15 cellular contexts compared by ENCODE assay signal in the genomic region with DNA sequence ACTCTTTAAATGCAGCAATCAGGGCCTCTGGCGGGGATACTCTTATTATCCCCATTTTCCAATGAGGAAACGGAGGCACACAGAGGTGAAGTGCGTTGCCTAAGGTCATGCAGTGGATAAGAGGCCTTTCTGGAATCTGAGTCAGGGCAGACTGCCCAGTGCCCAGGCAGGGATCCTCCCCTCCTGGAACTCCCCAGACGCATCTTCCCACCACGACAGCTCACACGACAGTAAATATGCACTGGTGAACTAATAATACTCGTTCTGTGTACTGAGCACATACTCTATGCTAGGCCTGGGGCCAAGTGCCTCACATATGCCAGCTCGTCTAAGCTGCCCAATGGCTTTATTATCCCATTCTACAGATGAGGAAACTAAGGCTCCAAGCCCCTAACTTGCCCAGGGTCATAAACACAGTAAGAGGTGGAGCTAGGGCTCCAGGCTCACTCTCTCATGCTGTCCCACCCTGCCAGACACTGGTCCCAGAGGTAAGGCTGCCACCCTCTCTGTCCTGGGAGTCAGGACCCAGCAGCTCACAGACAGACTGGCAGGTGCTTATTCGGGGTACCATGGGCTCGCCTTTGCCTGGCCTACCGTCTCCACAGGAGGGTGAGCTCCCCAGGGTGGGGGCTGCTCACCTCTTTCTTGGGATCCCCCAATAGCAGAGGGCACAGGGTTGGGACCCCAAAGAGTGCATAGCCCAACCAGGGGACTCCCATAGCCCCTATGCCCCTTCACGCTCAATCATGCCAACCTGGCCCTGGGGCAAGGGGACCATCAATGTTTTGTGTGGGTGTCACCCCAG. TPM values are rescaled to one million over a fixed set of nuclear protein-coding genes. Genes with fewer than 3 reads are reported as not detected.
DNase-seq lines count a peak whose midpoint lies in the region; ATAC-seq and TF ChIP-seq lines count a peak whose summit lies in the region.
"Had no signal": no experiment of that assay in that cellular context is flagged by ENCODE, and none has a peak within 500 bp of the region (broad histone marks: within the 10 kb centered on the region; RNA-seq: fewer than 3 reads in every experiment).

No MANE protein-coding gene starts in this region.

- POLR2A ChIA-PET in activated CD4-positive, alpha-beta T cell treated with anti-CD3 and anti-CD28 coated beads for 36 hours (lab: Charles Lee): interaction anchor here (0.5 to 4.2 kb wide), 4 partner anchors 9 to 931 kb away, joined by 3 to 49 read pairs (median 6); no protein-coding TSS in a partner anchor

- no peaks in the 10 kb centered on the region for H3K36me3 ChIP-seq in osteoblast (ENCODE audit: insufficient read depth, low read length)
- H3K36me3 ChIP-seq: left ventricle myocardium inferior, sigmoid colon had no signal

- no peak overlapping the region for H3K4me3 ChIP-seq in LNCaP clone FGC (ENCODE audit: low read depth, low read length)
- H3K4me3 ChIP-seq in osteoblast (ENCODE audit: insufficient read depth, low read length): no peak overlapping the region
- H3K4me3 ChIP-seq: A549, left ventricle myocardium inferior, sigmoid colon had no signal

- H3K4me1 Mint-ChIP-seq in activated CD4-positive, alpha-beta T cell treated with anti-CD3 and anti-CD28 coated beads for 36 hours: peaks cover 58% of the 10 kb centered on the region
- peaks cover 68% of the 10 kb centered on the region for H3K4me1 Mint-ChIP-seq in activated naive CD8-positive, alpha-beta T cell treated with anti-CD3 and anti-CD28 coated beads, Interleukin-2, amount 50 U/mL, for 24 hours

- peaks cover 12% of the 10 kb centered on the region for H3K27me3 ChIP-seq in osteoblast (ENCODE audit: insufficient read depth, low read length)

- no peak overlapping the region for H3K27ac ChIP-seq in osteoblast (ENCODE audit: low read depth, low read length)
- H3K27ac ChIP-seq: KMS-11, left ventricle myocardium inferior, sigmoid colon had no signal

- H3K4me2 ChIP-seq in osteoblast (ENCODE audit: insufficient read depth, low read length): no peak overlapping the region
- H3K4me2 ChIP-seq: A549, KMS-11 had no signal

- H4K20me1 ChIP-seq in osteoblast (ENCODE audit: insufficient read depth, low read length): no peaks in the 10 kb centered on the region

- peak overlapping the region; percentile 84 for H3K4me3 Mint-ChIP-seq in activated CD4-positive, alpha-beta T cell treated with anti-CD3 and anti-CD28 coated beads for 36 hours
- H3K4me3 Mint-ChIP-seq in activated naive CD8-positive, alpha-beta T cell treated with anti-CD3 and anti-CD28 coated beads, Interleukin-2, amount 50 U/mL, for 24 hours: peak overlapping the region; percentile 82
- H3K4me3 Mint-ChIP-seq: brain had no signal

- H2AFZ ChIP-seq in osteoblast (ENCODE audit: low read length): no peak overlapping the region

- ATAC-seq in activated CD4-positive, alpha-beta T cell treated with anti-CD3 and anti-CD28 coated beads for 36 hours: peak; percentile 1
- ATAC-seq in activated naive CD8-positive, alpha-beta T cell treated with anti-CD3 and anti-CD28 coated beads, Interleukin-2, amount 50 U/mL, for 24 hours: peak; percentile 4
- ATAC-seq in HG02571 (IDR thresholded peaks at IDR 0.05; ENCODE audit: unreplicated experiment): no peak
- no peak for ATAC-seq in GM21737 (IDR thresholded peaks at IDR 0.05; ENCODE audit: unreplicated experiment)
- no peak for ATAC-seq in HG02588 (IDR thresholded peaks at IDR 0.05; ENCODE audit: unreplicated experiment)

- DNase-seq in activated CD4-positive, alpha-beta T cell treated with anti-CD3 and anti-CD28 coated beads for 36 hours: peak; percentile 39
- no peak for DNase-seq in activated CD4-positive, alpha-beta T cell treated with anti-CD3 and anti-CD28 coated beads, Interleukin-2, amount 50 U/mL, for 1 hour
- DNase-seq in LNCaP clone FGC (ENCODE audit: low read depth) (peak; percentile 53), osteoblast (ENCODE audit: insufficient read length, low spot score, missing footprints) (peak; percentile 60)
- DNase-seq in activated naive CD8-positive, alpha-beta T cell treated with anti-CD3 and anti-CD28 coated beads, Interleukin-2, amount 50 U/mL, for 24 hours: peak; percentile 37
- DNase-seq: left ventricle myocardium inferior, NCI-H1436 treated with DMSO at 0.1 percent for 48 hours, NCI-H446 treated with DMSO at 0.1 percent for 48 hours, sigmoid colon had no signal

- CTCF ChIA-PET in activated CD4-positive, alpha-beta T cell treated with anti-CD3 and anti-CD28 coated beads for 36 hours (lab: Charles Lee): interaction anchor here (1.0 to 5.3 kb wide), 8 partner anchors 8 to 71 kb away, joined by 3 to 43 read pairs (median 6); no protein-coding TSS in a partner anchor

- no peaks in the 10 kb centered on the region for H3K9me3 ChIP-seq in osteoblast (ENCODE audit: low read depth, low read length)
- H3K9me3 ChIP-seq: A549, sigmoid colon had no signal

- no peaks in the 10 kb centered on the region for H3K27me3 Mint-ChIP-seq in activated CD4-positive, alpha-beta T cell treated with anti-CD3 and anti-CD28 coated beads for 36 hours
- no peaks in the 10 kb centered on the region for H3K27me3 Mint-ChIP-seq in activated naive CD8-positive, alpha-beta T cell treated with anti-CD3 and anti-CD28 coated beads, Interleukin-2, amount 50 U/mL, for 24 hours

- TF ChIP-seq CTCF in LNCaP clone FGC (IDR thresholded peaks at IDR 0.05; ENCODE audit: control insufficient read depth, extremely low read depth, insufficient read depth) (no peak), osteoblast (IDR thresholded peaks at IDR 0.05; ENCODE audit: extremely low read depth, low read depth, low read length) (no peak)

- intact Hi-C loops in activated CD4-positive, alpha-beta T cell treated with anti-CD3 and anti-CD28 coated beads for 36 hours (cut with DNase I, micrococcal nuclease): loop anchor here in 1 of 2 experiments (5.0 kb wide), 1 partner anchor 50 kb away; no protein-coding TSS in a partner anchor

- peaks cover 7% of the 10 kb centered on the region for H3K9me3 Mint-ChIP-seq in activated CD4-positive, alpha-beta T cell treated with anti-CD3 and anti-CD28 coated beads for 36 hours (ENCODE audit: low read depth)
- H3K9me3 Mint-ChIP-seq in activated naive CD8-positive, alpha-beta T cell treated with anti-CD3 and anti-CD28 coated beads, Interleukin-2, amount 50 U/mL, for 24 hours: peaks cover 4% of the 10 kb centered on the region

- no peaks in the 10 kb centered on the region for H3K4me1 ChIP-seq in osteoblast (ENCODE audit: insufficient read depth, low read length)
- H3K4me1 ChIP-seq: left ventricle myocardium inferior, sigmoid colon had no signal

- peaks cover 67% of the 10 kb centered on the region for H3K36me3 Mint-ChIP-seq in activated CD4-positive, alpha-beta T cell treated with anti-CD3 and anti-CD28 coated beads for 36 hours (ENCODE audit: low read depth)
- peaks cover 40% of the 10 kb centered on the region for H3K36me3 Mint-ChIP-seq in activated naive CD8-positive, alpha-beta T cell treated with anti-CD3 and anti-CD28 coated beads, Interleukin-2, amount 50 U/mL, for 24 hours (ENCODE audit: low read depth)
- H3K36me3 Mint-ChIP-seq: brain had no signal

- H3K27ac Mint-ChIP-seq in activated CD4-positive, alpha-beta T cell treated with anti-CD3 and anti-CD28 coated beads for 36 hours: peak overlapping the region; percentile 91
- peak overlapping the region; percentile 93 for H3K27ac Mint-ChIP-seq in activated naive CD8-positive, alpha-beta T cell treated with anti-CD3 and anti-CD28 coated beads, Interleukin-2, amount 50 U/mL, for 24 hours

- no peaks in the 10 kb centered on the region for H3K79me2 ChIP-seq in osteoblast (ENCODE audit: insufficient read depth, low read length)

RNA-seq across cellular contexts. Expression of a gene that starts 2.3 kb away (rescaled TPM):
- 100 to 1,000 TPM; 204 to 231 TPM for total RNA-seq in activated CD4-positive, alpha-beta T cell treated with anti-CD3 and anti-CD28 coated beads for 36 hours
- total RNA-seq in osteoblast: 0.59 TPM in 1 of 2 replicates, not detected in the other

RNA-seq across cellular contexts. Expression of a gene that starts 37.9 kb away (rescaled TPM):
- total RNA-seq in activated CD4-positive, alpha-beta T cell treated with anti-CD3 and anti-CD28 coated beads for 36 hours: 10 to 100 TPM; 17.6 to 20.2 TPM
- total RNA-seq in osteoblast: not detected in 2 replicates
- total RNA-seq: left ventricle myocardium inferior, sigmoid colon had no signal

RNA-seq across cellular contexts. Expression of a gene that starts 40.7 kb away (rescaled TPM):
- 1 to 10 TPM; 8.4 to 8.7 TPM for total RNA-seq in activated CD4-positive, alpha-beta T cell treated with anti-CD3 and anti-CD28 coated beads for 36 hours
- 11.9 and 18.3 TPM in 2 replicates for total RNA-seq in osteoblast

Comparison
In these comparisons a context has a peak if more than half of its experiments do, and no peak if none do; other contexts are left out.
1. ATAC-seq: peak in activated CD4-positive, alpha-beta T cell treated with anti-CD3 and anti-CD28 coated beads for 36 hours (single experiment) and activated naive CD8-positive, alpha-beta T cell treated with anti-CD3 and anti-CD28 coated beads, Interleukin-2, amount 50 U/mL, for 24 hours (single experiment); none in HG02571 (single experiment), GM21737 (single experiment) and HG02588 (single experiment).
2. RNA of a gene that starts 2.3 kb away (total RNA-seq): 204 to 231 TPM in activated CD4-positive, alpha-beta T cell treated with anti-CD3 and anti-CD28 coated beads for 36 hours; 0.59 TPM in osteoblast; every median in the first group is over 100 times any median in the second.
3. RNA of a gene that starts 37.9 kb away (total RNA-seq): 17.6 to 20.2 TPM in activated CD4-positive, alpha-beta T cell treated with anti-CD3 and anti-CD28 coated beads for 36 hours; not detected in osteoblast; every median in the first group is over 10 times any median in the second.